1 cellular context compared by ENCODE assay signal in the genomic region with DNA sequence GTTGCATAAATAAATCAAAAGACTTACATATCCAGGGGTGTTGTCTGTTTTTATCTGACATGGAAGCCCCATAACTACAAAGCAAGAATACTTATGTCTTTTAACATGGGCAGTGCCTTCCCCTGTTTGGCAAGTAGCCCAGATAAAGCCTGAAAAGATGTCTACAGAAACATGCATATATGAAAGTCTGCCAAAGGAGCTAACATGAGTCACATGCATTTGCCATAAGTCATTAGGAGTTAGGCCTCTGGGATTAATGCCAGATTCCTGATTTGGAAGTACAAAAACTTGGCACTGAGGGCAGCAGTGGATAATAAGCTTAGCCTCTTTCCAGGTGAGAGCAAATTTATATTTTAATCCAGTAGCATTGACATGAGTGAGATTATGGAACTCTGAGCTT.
TF ChIP-seq lines count a peak whose summit lies in the region.

No MANE protein-coding gene starts in this region.

TF ChIP-seq in IMR-90, 13 proteins besides CTCF, POLR2A, EP300 and RAD21 (continued from another document):
- TF ChIP-seq NFE2L2 (IDR thresholded peaks at IDR 0.05; ENCODE audit: low read depth, low read length) (no peak), USF2 (IDR thresholded peaks at IDR 0.05; ENCODE audit: low read depth, low read length) (no peak), BHLHE40 (IDR thresholded peaks at IDR 0.05; ENCODE audit: low read depth, low read length) (no peak), FOS (IDR thresholded peaks at IDR 0.05; ENCODE audit: low read depth, low read length) (no peak), RFX5 (IDR thresholded peaks at IDR 0.05; ENCODE audit: low read depth, low read length) (no peak), MAZ (IDR thresholded peaks at IDR 0.05; ENCODE audit: borderline replicate concordance, low read depth, low read length) (no peak), CHD1 (IDR thresholded peaks at IDR 0.05; ENCODE audit: low read depth, low read length) (no peak), MXI1 (IDR thresholded peaks at IDR 0.05; ENCODE audit: borderline replicate concordance, low read depth, low read length) (no peak), CEBPB (IDR thresholded peaks at IDR 0.05; ENCODE audit: low read depth, low read length) (no peak), MAFK (IDR thresholded peaks at IDR 0.05; ENCODE audit: low read depth, low read length) (no peak), RCOR1 (IDR thresholded peaks at IDR 0.05; ENCODE audit: insufficient replicate concordance, low read length) (no peak)
